Comparison of ENCODE assay signal across 5 cellular contexts in the genomic region with DNA sequence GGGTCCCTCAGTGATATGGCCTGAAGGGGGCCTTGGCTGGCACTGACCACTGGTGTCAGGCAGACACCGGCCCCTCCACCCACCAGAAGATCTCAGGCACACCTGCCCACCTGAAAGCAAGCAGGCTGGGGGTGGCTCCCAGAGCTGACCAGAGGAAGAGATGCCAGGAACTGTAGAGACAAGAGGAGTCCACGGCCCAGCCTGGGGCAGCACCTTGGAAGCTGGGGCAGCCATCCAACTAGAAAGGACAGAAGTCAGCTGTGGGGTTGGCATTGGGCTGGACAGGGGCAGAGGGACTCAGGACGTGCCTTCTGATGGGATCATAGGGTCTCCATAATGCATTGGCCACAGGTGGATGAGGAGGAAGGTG.
"Had no signal": no experiment of that assay in that cellular context is flagged by ENCODE, and none has a peak within 500 bp of the region (broad histone marks: within the 10 kb centered on the region; RNA-seq: fewer than 3 reads in every experiment).

No MANE protein-coding gene starts in this region.

- ATAC-seq: GM23338, HepG2 had no signal

- H3K4me2 ChIP-seq: GM23338 had no signal

- H2AFZ ChIP-seq: GM23338 had no signal

- H3K27ac ChIP-seq: HL-60 had no signal

- DNase-seq: H9, HCEC 1CT had no signal

- H3K4me3 ChIP-seq: GM23338 had no signal
